ENCODE assay signal across 23 cellular contexts in genomic region chr9:78038620-78039300, GRCh38. TPM values are rescaled to one million over a fixed set of nuclear protein-coding genes. Genes with fewer than 3 reads are reported as not detected.
DNase-seq lines count a peak whose midpoint lies in the region; ATAC-seq and TF ChIP-seq lines count a peak whose summit lies in the region.
"Had no signal": no experiment of that assay in that cellular context is flagged by ENCODE, and none has a peak within 500 bp of the region (broad histone marks: within the 10 kb centered on the region; RNA-seq: fewer than 3 reads in every experiment).

No MANE protein-coding gene starts in this region.

- no peaks in the 10 kb centered on the region for H3K36me3 Mint-ChIP-seq in mesothelial cell of epicardium
- H3K36me3 Mint-ChIP-seq in CD4-positive, alpha-beta T cell (ENCODE audit: low read depth) = no peaks in the 10 kb centered on the region
- H3K36me3 Mint-ChIP-seq: activated CD4-positive, alpha-beta memory T cell treated with anti-CD3 and anti-CD28 coated beads for 36 hours had no signal

- CTCF ChIA-PET in CD4-positive, alpha-beta T cell (lab: Charles Lee) = no interaction called here

- H3K27ac Mint-ChIP-seq in mesothelial cell of epicardium = peak overlapping the region; percentile 86
- H3K27ac Mint-ChIP-seq in CD4-positive, alpha-beta T cell = no peak overlapping the region
- H3K27ac Mint-ChIP-seq: activated B cell treated with CpG ODN at 0.5 μM for 24 hours; activated CD4-positive, alpha-beta memory T cell treated with anti-CD3 and anti-CD28 coated beads for 36 hours; activated naive CD8-positive, alpha-beta T cell treated with anti-CD3 and anti-CD28 coated beads, Interleukin-2, amount 50 U/mL, for 24 hours; nephron progenitor cell had no signal

- DNase-seq in EL (peak; percentile 39), MV-4-11 (lab: John Stamatoyannopoulos, UW) (peak; percentile 19), choroid plexus epithelial cell (ENCODE audit: low read depth) (peak; percentile 58), mesothelial cell of epicardium (ENCODE audit: low spot score in 2 of 2, unreplicated experiment in 2 of 2) (no peak), LoVo (ENCODE audit: low spot score) (no peak)
- DNase-seq in CD4-positive, alpha-beta T cell = no peak
- DNase-seq: activated B cell treated with CpG ODN at 0.5 μM for 24 hours; activated CD4-positive, alpha-beta memory T cell treated with anti-CD3 and anti-CD28 coated beads for 36 hours; activated effector memory CD4-positive, alpha-beta T cell treated with anti-CD3 and anti-CD28 coated beads, Interleukin-2, amount 50 U/mL, for 16 hours; activated naive CD8-positive, alpha-beta T cell treated with anti-CD3 and anti-CD28 coated beads, Interleukin-2, amount 50 U/mL, for 24 hours; DMS79 treated with DMSO at 0.1 percent for 48 hours; H7; kidney; NCI-H1092 treated with DMSO at 0.1 percent for 48 hours; NCI-H2081; NCI-H510A; nephron progenitor cell; stimulated activated CD4-positive, alpha-beta T cell treated with anti-CD3 and anti-CD28 coated beads, Interleukin-1b, Interleukin-23, amount 100 ng/mL, for 48 hours; stimulated activated naive CD4-positive, alpha-beta T cell; T-helper 1 cell; thyroid gland had no signal

- no peak overlapping the region for H3K4me3 Mint-ChIP-seq in mesothelial cell of epicardium
- H3K4me3 Mint-ChIP-seq in CD4-positive, alpha-beta T cell = no peak overlapping the region
- H3K4me3 Mint-ChIP-seq: activated B cell treated with CpG ODN at 0.5 μM for 24 hours; activated CD4-positive, alpha-beta memory T cell treated with anti-CD3 and anti-CD28 coated beads for 36 hours; activated naive CD8-positive, alpha-beta T cell treated with anti-CD3 and anti-CD28 coated beads, Interleukin-2, amount 50 U/mL, for 24 hours; nephron progenitor cell had no signal

- no peak overlapping the region for H3K4me3 ChIP-seq in choroid plexus epithelial cell (ENCODE audit: low read depth, low read length)
- H3K4me3 ChIP-seq: thyroid gland had no signal

- no peak for ATAC-seq in CD4-positive, alpha-beta T cell (ENCODE audit: poor library complexity)
- ATAC-seq in HG02840 (IDR thresholded peaks at IDR 0.05; ENCODE audit: low FRiP score, unreplicated experiment) = no peak
- ATAC-seq: activated naive CD8-positive, alpha-beta T cell treated with anti-CD3 and anti-CD28 coated beads, Interleukin-2, amount 50 U/mL, for 24 hours had no signal

- no peak for TF ChIP-seq CTCF in choroid plexus epithelial cell (conservative IDR thresholded peaks at IDR 0.05; ENCODE audit: low read depth, low read length)
- TF ChIP-seq CTCF in mesothelial cell of epicardium (IDR thresholded peaks at IDR 0.05; ENCODE audit: unreplicated experiment) = no peak
- TF ChIP-seq CTCF in CD4-positive, alpha-beta T cell (IDR thresholded peaks at IDR 0.05) = no peak

- no peaks in the 10 kb centered on the region for H3K9me3 ChIP-seq in CD4-positive, alpha-beta T cell (ENCODE audit: control insufficient read depth, low read length)
- H3K9me3 ChIP-seq: thyroid gland had no signal

- intact Hi-C loops in CD4-positive, alpha-beta T cell (cut with DNase I, micrococcal nuclease) = loop anchor here (5.0 to 10.0 kb wide), 2 partner anchors 474 to 581 kb away; no protein-coding TSS in a partner anchor

- no peaks in the 10 kb centered on the region for H3K27me3 ChIP-seq in CD4-positive, alpha-beta T cell (ENCODE audit: control insufficient read depth, insufficient read depth, low read length)
- H3K27me3 ChIP-seq: thyroid gland had no signal

- peaks cover 43% of the 10 kb centered on the region for H3K4me1 Mint-ChIP-seq in mesothelial cell of epicardium
- H3K4me1 Mint-ChIP-seq in CD4-positive, alpha-beta T cell (ENCODE audit: low read depth) = peaks cover 19% of the 10 kb centered on the region

- H3K27me3 Mint-ChIP-seq in mesothelial cell of epicardium (ENCODE audit: low read depth) = no peaks in the 10 kb centered on the region
- H3K27me3 Mint-ChIP-seq in CD4-positive, alpha-beta T cell = no peaks in the 10 kb centered on the region
- H3K27me3 Mint-ChIP-seq: activated CD4-positive, alpha-beta memory T cell treated with anti-CD3 and anti-CD28 coated beads for 36 hours had no signal

- no peaks in the 10 kb centered on the region for H3K9me3 Mint-ChIP-seq in mesothelial cell of epicardium
- H3K9me3 Mint-ChIP-seq in CD4-positive, alpha-beta T cell = no peaks in the 10 kb centered on the region
- H3K9me3 Mint-ChIP-seq: activated B cell treated with CpG ODN at 0.5 μM for 24 hours; activated CD4-positive, alpha-beta memory T cell treated with anti-CD3 and anti-CD28 coated beads for 36 hours; activated naive CD8-positive, alpha-beta T cell treated with anti-CD3 and anti-CD28 coated beads, Interleukin-2, amount 50 U/mL, for 24 hours; nephron progenitor cell had no signal

- POLR2A ChIA-PET in CD4-positive, alpha-beta T cell (lab: Charles Lee) = no interaction called here

- H3K27ac ChIP-seq in CD4-positive, alpha-beta T cell (ENCODE audit: low read depth, low read length) = no peak overlapping the region
- H3K27ac ChIP-seq: KMS-11, thyroid gland had no signal

RNA-seq across cellular contexts. Expression of gene GNAQ, which starts 7.1 kb away (rescaled TPM):
- 44.4 to 47.0 TPM (median 46.9 TPM) in 3 replicates for total RNA-seq in mesothelial cell of epicardium
- total RNA-seq in CD4-positive, alpha-beta T cell = 10 to 100 TPM; 55.5 to 55.9 TPM

Comparison
In these comparisons a context has a peak if more than half of its experiments do, and no peak if none do; other contexts are left out.
1. DNase-seq: peak in EL (single experiment), MV-4-11 (single experiment) and choroid plexus epithelial cell (single experiment); none in mesothelial cell of epicardium (0 of 2), CD4-positive, alpha-beta T cell (0 of 10) and LoVo (single experiment).